ENCODE assay signal across 9 cellular contexts in genomic region chr9:131050831-131051230, GRCh38. TPM values are rescaled to one million over a fixed set of nuclear protein-coding genes. Genes with fewer than 3 reads are reported as not detected.
"Had no signal": no experiment of that assay in that cellular context is flagged by ENCODE, and none has a peak within 500 bp of the region (broad histone marks: within the 10 kb centered on the region; RNA-seq: fewer than 3 reads in every experiment).

No MANE protein-coding gene starts in this region.

- H3K9me3 ChIP-seq: HAP-1 had no signal

- H2AFZ ChIP-seq: GM23338 had no signal

- H3K36me3 ChIP-seq: HAP-1 had no signal

- FAIRE-seq: HTR-8/SVneo, K562 had no signal

- DNase-seq: H7, IMR-90, KG1 had no signal

- H3K4me2 ChIP-seq: GM23338 had no signal

- ATAC-seq: GM23338, HCT116, K562 had no signal

- H3K4me1 ChIP-seq: HAP-1 had no signal

- H3K4me3 ChIP-seq: GM23338, HAP-1, K562 had no signal

RNA-seq across cellular contexts. Expression of gene LAMC3, which starts 41.9 kb away (rescaled TPM):
- total RNA-seq: HT-29, IMR-90, K562 had no signal
- polyA plus RNA-seq: IMR-90 had no signal
